In the genomic region with DNA sequence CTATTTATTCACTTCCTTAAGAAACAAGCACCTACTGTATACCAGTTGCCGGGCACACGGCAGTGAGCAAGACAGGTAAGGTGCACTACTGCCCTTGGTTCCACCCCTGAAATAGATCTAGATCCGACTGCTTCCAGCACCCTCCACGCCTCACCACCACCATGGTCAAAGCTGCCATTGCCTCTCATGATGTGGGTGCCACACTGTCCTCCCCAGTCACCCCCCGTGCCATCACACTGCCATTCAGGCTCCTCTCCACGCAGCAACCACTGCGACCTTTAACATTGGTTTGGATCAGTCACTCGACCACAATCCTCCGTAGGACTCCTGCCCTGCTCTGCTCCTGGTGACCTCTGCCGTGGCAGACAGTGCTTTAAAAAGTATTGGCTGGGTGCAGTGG, we compare ENCODE assay signal across 19 cellular contexts.
DNase-seq lines count a peak whose midpoint lies in the region; ATAC-seq, FAIRE-seq and TF ChIP-seq lines count a peak whose summit lies in the region.
"Had no signal": no experiment of that assay in that cellular context is flagged by ENCODE, and none has a peak within 500 bp of the region (broad histone marks: within the 10 kb centered on the region; RNA-seq: fewer than 3 reads in every experiment).

No MANE protein-coding gene starts in this region.

- TF ChIP-seq POLR2A in GM12891 (IDR thresholded peaks at IDR 0.05; ENCODE audit: low read depth, low read length): no peak

- H3K4me3 Mint-ChIP-seq in T-helper 1 cell treated with Interleukin-12 subunit alpha and Interleukin-12 subunit beta and Interleukin-4 antibody, amounts not matched to agents 30 μg/mL and 1 μg/mL, for 36 hours: no peak overlapping the region
- no peak overlapping the region for H3K4me3 Mint-ChIP-seq in chondrocyte (ENCODE audit: unreplicated experiment)
- peak overlapping the region in 1 of 2 donors; percentile 8 for H3K4me3 Mint-ChIP-seq in stimulated activated naive B cell treated with anti-CD40 and anti-IgM and Interleukin-4, amounts not matched to agents 10 μg/mL and 1 μg/mL and 100 μg/mL, for 72 hours
- H3K4me3 Mint-ChIP-seq: CD8-positive, alpha-beta memory T cell had no signal

- H3K27ac Mint-ChIP-seq in T-helper 1 cell treated with Interleukin-12 subunit alpha and Interleukin-12 subunit beta and Interleukin-4 antibody, amounts not matched to agents 30 μg/mL and 1 μg/mL, for 36 hours: peak overlapping the region; percentile 35
- H3K27ac Mint-ChIP-seq in chondrocyte (ENCODE audit: unreplicated experiment): no peak overlapping the region
- peak overlapping the region; percentile 73 for H3K27ac Mint-ChIP-seq in stimulated activated naive B cell treated with anti-CD40 and anti-IgM and Interleukin-4, amounts not matched to agents 10 μg/mL and 1 μg/mL and 100 μg/mL, for 72 hours
- H3K27ac Mint-ChIP-seq: CD8-positive, alpha-beta memory T cell had no signal

- DNase-seq in T-helper 1 cell (no peak), GM12891 (ENCODE audit: insufficient read length, low spot score) (no peak), chondrocyte (ENCODE audit: low spot score) (peak; percentile 60), GM19238 (ENCODE audit: insufficient read length, low spot score) (no peak), SHP77 (lab: John Stamatoyannopoulos, UW) (no peak)
- DNase-seq in stimulated activated naive B cell treated with anti-CD40 and anti-IgM and Interleukin-4, amounts not matched to agents 10 μg/mL and 1 μg/mL and 100 μg/mL, for 72 hours: no peak
- DNase-seq: BE2C; CD8-positive, alpha-beta memory T cell; GDM1; H7; Kasumi-1; NCI-H1105 treated with DMSO at 0.1 percent for 48 hours; NCI-H1930; NCI-H446; NCI-H82; PC-9 had no signal

- H3K27me3 Mint-ChIP-seq in T-helper 1 cell treated with Interleukin-12 subunit alpha and Interleukin-12 subunit beta and Interleukin-4 antibody, amounts not matched to agents 30 μg/mL and 1 μg/mL, for 36 hours (ENCODE audit: low read depth): no peaks in the 10 kb centered on the region
- no peaks in the 10 kb centered on the region for H3K27me3 Mint-ChIP-seq in chondrocyte (ENCODE audit: low read depth)
- H3K27me3 Mint-ChIP-seq in stimulated activated naive B cell treated with anti-CD40 and anti-IgM and Interleukin-4, amounts not matched to agents 10 μg/mL and 1 μg/mL and 100 μg/mL, for 72 hours: no peaks in the 10 kb centered on the region

- peaks cover 14% of the 10 kb centered on the region for H3K36me3 Mint-ChIP-seq in T-helper 1 cell treated with Interleukin-12 subunit alpha and Interleukin-12 subunit beta and Interleukin-4 antibody, amounts not matched to agents 30 μg/mL and 1 μg/mL, for 36 hours (ENCODE audit: low read depth)
- no peaks in the 10 kb centered on the region for H3K36me3 Mint-ChIP-seq in chondrocyte (ENCODE audit: low read depth)
- peaks cover 0 to 20% of the 10 kb centered on the region in 2 donors for H3K36me3 Mint-ChIP-seq in stimulated activated naive B cell treated with anti-CD40 and anti-IgM and Interleukin-4, amounts not matched to agents 10 μg/mL and 1 μg/mL and 100 μg/mL, for 72 hours
- H3K36me3 Mint-ChIP-seq: CD8-positive, alpha-beta memory T cell had no signal

- peaks cover 16% of the 10 kb centered on the region for H3K4me1 Mint-ChIP-seq in T-helper 1 cell treated with Interleukin-12 subunit alpha and Interleukin-12 subunit beta and Interleukin-4 antibody, amounts not matched to agents 30 μg/mL and 1 μg/mL, for 36 hours (ENCODE audit: low read depth)
- H3K4me1 Mint-ChIP-seq in chondrocyte (ENCODE audit: low read depth): no peaks in the 10 kb centered on the region
- H3K4me1 Mint-ChIP-seq in stimulated activated naive B cell treated with anti-CD40 and anti-IgM and Interleukin-4, amounts not matched to agents 10 μg/mL and 1 μg/mL and 100 μg/mL, for 72 hours: peaks cover 32 to 40% of the 10 kb centered on the region in 2 donors

- no peak for ATAC-seq in stimulated activated naive B cell treated with anti-CD40 and anti-IgM and Interleukin-4, amounts not matched to agents 10 μg/mL and 1 μg/mL and 100 μg/mL, for 72 hours (replicated peaks)
- ATAC-seq in GM21447 (IDR thresholded peaks at IDR 0.05; ENCODE audit: unreplicated experiment): no peak
- ATAC-seq: GM12878 had no signal

- TF ChIP-seq CTCF in chondrocyte (IDR thresholded peaks at IDR 0.05): no peak

- peak; percentile 16 for FAIRE-seq in GM12891 (lab: Jason Lieb, UNC)
- FAIRE-seq: GM12878 had no signal

- no peaks in the 10 kb centered on the region for H3K9me3 Mint-ChIP-seq in T-helper 1 cell treated with Interleukin-12 subunit alpha and Interleukin-12 subunit beta and Interleukin-4 antibody, amounts not matched to agents 30 μg/mL and 1 μg/mL, for 36 hours
- peaks cover 6% of the 10 kb centered on the region for H3K9me3 Mint-ChIP-seq in chondrocyte (ENCODE audit: low read depth)
- H3K9me3 Mint-ChIP-seq in stimulated activated naive B cell treated with anti-CD40 and anti-IgM and Interleukin-4, amounts not matched to agents 10 μg/mL and 1 μg/mL and 100 μg/mL, for 72 hours: peaks cover 0 to 3% of the 10 kb centered on the region in 2 donors

TF ChIP-seq in GM12891, 5 proteins besides CTCF, POLR2A, EP300 and RAD21:
- no peak for TF ChIP-seq TAF1 (IDR thresholded peaks at IDR 0.05; ENCODE audit: low read depth, low read length)
- TF ChIP-seq SPI1 (IDR thresholded peaks at IDR 0.05; ENCODE audit: low read depth, low read length): no peak
- TF ChIP-seq PAX5 (IDR thresholded peaks at IDR 0.05; ENCODE audit: insufficient read depth, low read length, severe bottlenecking): no peak
- TF ChIP-seq POLR2AphosphoS5 (IDR thresholded peaks at IDR 0.05; ENCODE audit: low read depth, low read length): no peak; the same call in 1 of the 2 replicates
- TF ChIP-seq POU2F2 (IDR thresholded peaks at IDR 0.05; ENCODE audit: low read depth, low read length): no peak
